In the genomic region with DNA sequence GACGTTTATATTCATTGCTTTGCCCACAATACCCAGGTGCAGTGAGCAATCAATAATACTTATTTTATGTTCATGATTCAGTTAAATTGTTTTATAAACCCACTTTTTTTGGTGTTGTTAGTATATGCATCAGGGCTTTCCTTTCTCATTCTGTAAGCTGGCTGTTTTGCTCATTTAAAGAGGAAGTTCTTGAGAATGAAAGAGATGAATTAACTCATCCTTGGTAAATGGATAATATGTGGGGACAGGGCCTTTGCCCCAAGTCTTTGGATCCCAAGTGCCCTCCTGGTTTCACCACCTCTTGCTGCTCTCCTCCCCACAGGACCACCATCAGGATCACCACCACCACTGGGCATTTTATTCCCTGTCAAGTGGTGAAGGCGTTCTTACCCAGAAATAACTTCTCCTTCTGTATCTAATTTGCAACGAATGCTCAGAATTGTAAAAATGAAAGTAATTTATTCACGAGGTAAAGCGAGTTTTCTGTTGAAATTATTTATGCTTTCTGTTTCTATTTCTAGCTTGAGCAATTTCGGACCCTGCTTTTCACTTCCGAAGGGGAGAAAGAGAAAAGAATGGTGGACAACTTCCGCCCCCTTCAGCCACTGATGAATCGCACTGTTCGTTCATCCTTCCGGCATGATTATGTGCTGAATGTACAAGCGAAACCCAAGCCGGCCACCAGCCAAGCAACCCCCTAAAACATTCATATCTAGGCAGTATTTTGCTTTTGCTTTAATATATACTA, we compare ENCODE assay signal across 9 cellular contexts. TPM values are rescaled to one million over a fixed set of nuclear protein-coding genes. Genes with fewer than 3 reads are reported as not detected.
A peak's percentile ranks its signal among the peaks of the same experiment; 100 is the strongest.
DNase-seq lines count a peak whose midpoint lies in the region; ATAC-seq, FAIRE-seq and TF ChIP-seq lines count a peak whose summit lies in the region.
"Had no signal": no experiment of that assay in that cellular context is flagged by ENCODE, and none has a peak within 500 bp of the region (broad histone marks: within the 10 kb centered on the region; RNA-seq: fewer than 3 reads in every experiment).

No MANE protein-coding gene starts in this region.

- H3K9ac ChIP-seq in endodermal cell (ENCODE audit: extremely low read depth, low read length, poor library complexity, severe bottlenecking) = no peak overlapping the region

- DNase-seq in COLO829 (ENCODE audit: low spot score) (peak; percentile 14), endodermal cell (no peak), RCC 7860 (ENCODE audit: low spot score) (no peak), medulla oblongata (ENCODE audit: extremely low spot score) (no peak), KG1 (lab: John Stamatoyannopoulos, UW) (no peak)
- DNase-seq: NCI-H69 had no signal

- H3K36me3 ChIP-seq in endodermal cell (ENCODE audit: control insufficient read depth, insufficient read depth, low read length) = peaks cover 41% of the 10 kb centered on the region

- H3K27ac Mint-ChIP-seq in activated naive CD4-positive, alpha-beta T cell treated with anti-CD3 and anti-CD28 coated beads, Interleukin-2, amount 50 U/mL, for 24 hours = peak overlapping the region; percentile 96
- H3K27ac Mint-ChIP-seq in endodermal cell = no peak overlapping the region

- peak overlapping the region; percentile 82 for H3K4me3 Mint-ChIP-seq in activated naive CD4-positive, alpha-beta T cell treated with anti-CD3 and anti-CD28 coated beads, Interleukin-2, amount 50 U/mL, for 24 hours
- H3K4me3 Mint-ChIP-seq in endodermal cell = no peak overlapping the region

- H3K27me3 ChIP-seq in endodermal cell (ENCODE audit: control insufficient read depth, insufficient read depth, low read length, poor library complexity, severe bottlenecking) = no peaks in the 10 kb centered on the region

- ATAC-seq in GM19397 (IDR thresholded peaks at IDR 0.05; ENCODE audit: unreplicated experiment) (peak; percentile 90), HG03196 (IDR thresholded peaks at IDR 0.05; ENCODE audit: unreplicated experiment) (peak; percentile 79)

- H3K9me3 ChIP-seq in endodermal cell (ENCODE audit: control insufficient read depth, low read length) = no peaks in the 10 kb centered on the region

- no peaks in the 10 kb centered on the region for H3K9me3 Mint-ChIP-seq in activated naive CD4-positive, alpha-beta T cell treated with anti-CD3 and anti-CD28 coated beads, Interleukin-2, amount 50 U/mL, for 24 hours
- no peaks in the 10 kb centered on the region for H3K9me3 Mint-ChIP-seq in endodermal cell

- no peak for FAIRE-seq in RCC 7860 (lab: Jason Lieb, UNC)

- peaks cover 5% of the 10 kb centered on the region for H3K4me1 Mint-ChIP-seq in activated naive CD4-positive, alpha-beta T cell treated with anti-CD3 and anti-CD28 coated beads, Interleukin-2, amount 50 U/mL, for 24 hours
- no peaks in the 10 kb centered on the region for H3K4me1 Mint-ChIP-seq in endodermal cell

- WGBS in endodermal cell (ENCODE audit: insufficient coverage in 1 of 2, insufficient read length in 1 of 2), 2 experiments = 96% methylated on average over 10 of the region's 13 CpGs; no CpG with 5 or more reads in 1 of the 2 experiments

- TF ChIP-seq CTCF in endodermal cell (conservative IDR thresholded peaks at IDR 0.05) = no peak

- no peaks in the 10 kb centered on the region for H3K4me1 ChIP-seq in endodermal cell (ENCODE audit: control insufficient read depth, insufficient read depth, low read length)

- no peak overlapping the region for H3K27ac ChIP-seq in endodermal cell (ENCODE audit: low read depth, low read length)

- no peak overlapping the region for H3K4me3 ChIP-seq in endodermal cell (ENCODE audit: low read length)

- H3K36me3 Mint-ChIP-seq in activated naive CD4-positive, alpha-beta T cell treated with anti-CD3 and anti-CD28 coated beads, Interleukin-2, amount 50 U/mL, for 24 hours = peaks cover 8% of the 10 kb centered on the region
- peaks cover 49% of the 10 kb centered on the region for H3K36me3 Mint-ChIP-seq in endodermal cell (ENCODE audit: low read depth)

- H3K27me3 Mint-ChIP-seq in activated naive CD4-positive, alpha-beta T cell treated with anti-CD3 and anti-CD28 coated beads, Interleukin-2, amount 50 U/mL, for 24 hours = no peaks in the 10 kb centered on the region
- no peaks in the 10 kb centered on the region for H3K27me3 Mint-ChIP-seq in endodermal cell (ENCODE audit: insufficient read depth)

RNA-seq across cellular contexts. Expression of a gene that starts 8.1 kb away (rescaled TPM):
- 10 to 100 TPM in 1 of 2 donors, 1 to 10 TPM in 1; 7.3 to 18.1 TPM for total RNA-seq in endodermal cell
- 8.0 TPM for polyA plus RNA-seq in endodermal cell (2013, experiment 1 of 2)
- polyA plus RNA-seq in endodermal cell (2013, experiment 2 of 2) = 11.0 TPM

RNA-seq across cellular contexts. Expression of a gene that starts 44.1 kb away (rescaled TPM):
- 10 to 100 TPM; 14.0 to 31.7 TPM for total RNA-seq in endodermal cell
- polyA plus RNA-seq in endodermal cell (2013, experiment 1 of 2) = 7.6 TPM
- polyA plus RNA-seq in endodermal cell (2013, experiment 2 of 2) = 6.4 TPM
